36 cellular contexts compared by ENCODE assay signal in genomic region chr1:25057188-25057587, GRCh38.
"Had no signal": no experiment of that assay in that cellular context is flagged by ENCODE, and none has a peak within 500 bp of the region (broad histone marks: within the 10 kb centered on the region; RNA-seq: fewer than 3 reads in every experiment).

No MANE protein-coding gene starts in this region.

- H3K36me3 ChIP-seq: adrenal gland, breast epithelium, Peyer's patch, SJSA1 had no signal

- H3K4me3 Mint-ChIP-seq: activated CD4-positive, alpha-beta memory T cell treated with anti-CD3 and anti-CD28 coated beads, Interleukin-2, amount 10 ng/mL, durations not matched to agents 7 days and 5 days; activated CD4-positive, alpha-beta T cell treated with anti-CD3 and anti-CD28 coated beads for 36 hours; activated T-cell treated with anti-CD3 and anti-CD28 coated beads, Interleukin-2, amount 50 U/mL, for 72 hours; activated T-helper 17 cell treated with anti-CD3 and anti-CD28 coated beads, Interleukin-2, amount 50 U/mL, for 72 hours; T-helper 1 cell treated with Interleukin-12 subunit alpha and Interleukin-12 subunit beta and Interleukin-4 antibody, amounts not matched to agents 30 μg/mL and 1 μg/mL, for 36 hours; T-helper 2 cell treated with Interferon-gamma antibody and Interleukin-4, amounts not matched to agents 5 μg/mL and 100 μg/mL, for 36 hours; WTC11 had no signal

- H3K9ac ChIP-seq: KMS-11, SK-N-SH had no signal

- H3K4me1 Mint-ChIP-seq: activated CD4-positive, alpha-beta memory T cell treated with anti-CD3 and anti-CD28 coated beads, Interleukin-2, amount 10 ng/mL, durations not matched to agents 7 days and 5 days; activated CD4-positive, alpha-beta T cell treated with anti-CD3 and anti-CD28 coated beads for 36 hours had no signal

- H3K27ac ChIP-seq: adrenal gland, body of pancreas, breast epithelium, KMS-11, Peyer's patch, SJSA1 had no signal

- H3K9me3 Mint-ChIP-seq: activated CD4-positive, alpha-beta memory T cell treated with anti-CD3 and anti-CD28 coated beads, Interleukin-2, amount 10 ng/mL, durations not matched to agents 7 days and 5 days; activated naive CD4-positive, alpha-beta T cell treated with anti-CD3 and anti-CD28 coated beads, Interleukin-2, amount 50 U/mL, for 72 hours; activated T-cell treated with anti-CD3 and anti-CD28 coated beads, Interleukin-2, amount 50 U/mL, for 72 hours; activated T-helper 17 cell treated with anti-CD3 and anti-CD28 coated beads, Interleukin-2, amount 50 U/mL, for 72 hours; T-helper 1 cell treated with Interleukin-12 subunit alpha and Interleukin-12 subunit beta and Interleukin-4 antibody, amounts not matched to agents 30 μg/mL and 1 μg/mL, for 36 hours; T-helper 2 cell treated with Interferon-gamma antibody and Interleukin-4, amounts not matched to agents 5 μg/mL and 100 μg/mL, for 36 hours; WTC11 had no signal

- H3K4me2 ChIP-seq: KMS-11, SK-N-SH had no signal

- H3K36me3 Mint-ChIP-seq: activated naive CD4-positive, alpha-beta T cell treated with anti-CD3 and anti-CD28 coated beads, Interleukin-2, amount 50 U/mL, for 72 hours; WTC11 had no signal

- ATAC-seq: activated CD4-positive, alpha-beta T cell treated with anti-CD3 and anti-CD28 coated beads for 36 hours; activated CD4-positive, CD25-positive, alpha-beta regulatory T cell treated with anti-CD3 and anti-CD28 coated beads, Interleukin-2, amount 50 U/mL, for 24 hours; activated naive CD4-positive, alpha-beta T cell treated with anti-CD3 and anti-CD28 coated beads, Interleukin-2, amount 50 U/mL, for 72 hours; activated T-cell treated with anti-CD3 and anti-CD28 coated beads, Interleukin-2, amount 50 U/mL, for 72 hours; activated T-helper 17 cell treated with anti-CD3 and anti-CD28 coated beads, Interleukin-2, amount 50 U/mL, for 72 hours; body of pancreas; PC-3; WTC11 had no signal

- DNase-seq: activated CD4-positive, alpha-beta memory T cell treated with anti-CD3 and anti-CD28 coated beads, Interleukin-2, amount 10 ng/mL, durations not matched to agents 7 days and 5 days; activated CD4-positive, alpha-beta T cell treated with anti-CD3 and anti-CD28 coated beads for 36 hours; activated effector memory CD4-positive, alpha-beta T cell treated with anti-CD3 and anti-CD28 coated beads, Interleukin-2, amount 50 U/mL, for 16 hours; activated naive CD4-positive, alpha-beta T cell; activated T-cell treated with anti-CD3 and anti-CD28 coated beads, Interleukin-2, amount 50 U/mL, for 1 hour; activated T-cell treated with anti-CD3 and anti-CD28 coated beads, Interleukin-2, amount 50 U/mL, for 72 hours; adrenal gland; body of pancreas; MM.1S; MV-4-11; NCI-H1092; NCI-H1436 treated with DMSO at 0.1 percent for 48 hours; NCI-H1694 treated with DMSO at 0.1 percent for 48 hours; NCI-H2029; NCI-H2107; NCI-H2171; NCI-H510A; NCI-H526; NCI-H748 treated with DMSO at 0.1 percent for 48 hours; NK-92 treated with Interleukin-12 subunit alpha and Interleukin-12 subunit beta, amount 100 ng/mL, for 24 hours; PC-3; Peyer's patch; RPMI8226; SHP77 treated with DMSO at 0.1 percent for 48 hours; SK-N-SH had no signal

- H3K9me3 ChIP-seq: adrenal gland, body of pancreas, breast epithelium, Peyer's patch, SJSA1, SK-N-SH had no signal

- H3K4me3 ChIP-seq: adrenal gland, body of pancreas, breast epithelium, Peyer's patch, SJSA1 had no signal

- H3K27ac Mint-ChIP-seq: activated CD4-positive, alpha-beta memory T cell treated with anti-CD3 and anti-CD28 coated beads, Interleukin-2, amount 10 ng/mL, durations not matched to agents 7 days and 5 days; activated CD4-positive, alpha-beta T cell treated with anti-CD3 and anti-CD28 coated beads for 36 hours; activated naive CD4-positive, alpha-beta T cell treated with anti-CD3 and anti-CD28 coated beads, Interleukin-2, amount 50 U/mL, for 72 hours; activated T-cell treated with anti-CD3 and anti-CD28 coated beads, Interleukin-2, amount 50 U/mL, for 72 hours; activated T-helper 17 cell treated with anti-CD3 and anti-CD28 coated beads, Interleukin-2, amount 50 U/mL, for 72 hours; T-helper 1 cell treated with Interleukin-12 subunit alpha and Interleukin-12 subunit beta and Interleukin-4 antibody, amounts not matched to agents 30 μg/mL and 1 μg/mL, for 36 hours; T-helper 2 cell treated with Interferon-gamma antibody and Interleukin-4, amounts not matched to agents 5 μg/mL and 100 μg/mL, for 36 hours; WTC11 had no signal

- H3K27me3 ChIP-seq: adrenal gland, body of pancreas, Peyer's patch, SJSA1 had no signal

- H3K4me1 ChIP-seq: adrenal gland, body of pancreas, breast epithelium, Peyer's patch, SJSA1 had no signal

- FAIRE-seq: astrocyte, TTC549 had no signal
